In genomic region chr15:90982135-90982534, GRCh38 we compare ENCODE assay signal across 12 cellular contexts. TPM values are rescaled to one million over a fixed set of nuclear protein-coding genes. Genes with fewer than 3 reads are reported as not detected.
DNase-seq lines count a peak whose midpoint lies in the region; ATAC-seq and TF ChIP-seq lines count a peak whose summit lies in the region.
"Had no signal": no experiment of that assay in that cellular context is flagged by ENCODE, and none has a peak within 500 bp of the region (broad histone marks: within the 10 kb centered on the region; RNA-seq: fewer than 3 reads in every experiment).

No MANE protein-coding gene starts in this region.

- POLR2A ChIA-PET in naive thymus-derived CD4-positive, alpha-beta T cell (lab: Charles Lee), result no interaction called here

- H3K4me2 ChIP-seq in OCI-LY1 (ENCODE audit: low read length), result no peak overlapping the region
- H3K4me2 ChIP-seq in osteoblast (ENCODE audit: insufficient read depth, low read length), result peak overlapping the region; percentile 13

- ATAC-seq in activated T-cell treated with anti-CD3 and anti-CD28 coated beads, Interleukin-2, amount 50 U/mL, for 72 hours (replicated peaks in 1 of 2), result peak; percentile 22 to 70
- ATAC-seq in HG02759 (IDR thresholded peaks at IDR 0.05; ENCODE audit: unreplicated experiment), result peak; percentile 50
- no peak for ATAC-seq in naive thymus-derived CD4-positive, alpha-beta T cell
- ATAC-seq in aorta (ENCODE audit: low FRiP score), result no peak

- 95 to 97% methylated on average over 5 of the region's 5 CpGs for WGBS in aorta, 2 donors

- H3F3A ChIP-seq in OCI-LY1 (ENCODE audit: insufficient read depth, low read length), result no peaks in the 10 kb centered on the region

- no peak overlapping the region for H2AFZ ChIP-seq in OCI-LY1 (ENCODE audit: low read length)
- peak overlapping the region; percentile 23 for H2AFZ ChIP-seq in osteoblast (ENCODE audit: low read length)

- H3K27ac Mint-ChIP-seq in activated T-cell treated with anti-CD3 and anti-CD28 coated beads, Interleukin-2, amount 50 U/mL, for 72 hours, result peak overlapping the region; percentile 4
- H3K27ac Mint-ChIP-seq in naive thymus-derived CD4-positive, alpha-beta T cell, result peak overlapping the region in 1 of 9 donors; percentile 88

- intact Hi-C loops in naive thymus-derived CD4-positive, alpha-beta T cell (cut with micrococcal nuclease), result no loop called here
- intact Hi-C loops in aorta (cut with DNase I), result no loop called here

- H3K36me3 Mint-ChIP-seq in activated T-cell treated with anti-CD3 and anti-CD28 coated beads, Interleukin-2, amount 50 U/mL, for 72 hours (ENCODE audit: insufficient read depth in 2 of 2), result peaks cover 25 to 62% of the 10 kb centered on the region in 2 donors
- peaks cover 0 to 52% (median 8%) of the 10 kb centered on the region in 5 donors for H3K36me3 Mint-ChIP-seq in naive thymus-derived CD4-positive, alpha-beta T cell

- no peak overlapping the region for H3K4me3 Mint-ChIP-seq in activated T-cell treated with anti-CD3 and anti-CD28 coated beads, Interleukin-2, amount 50 U/mL, for 72 hours
- peak overlapping the region in 1 of 10 donors; percentile 50 for H3K4me3 Mint-ChIP-seq in naive thymus-derived CD4-positive, alpha-beta T cell

- H4K20me1 ChIP-seq in OCI-LY1 (ENCODE audit: insufficient read depth, low read length), result no peaks in the 10 kb centered on the region
- H4K20me1 ChIP-seq in osteoblast (ENCODE audit: insufficient read depth, low read length), result no peaks in the 10 kb centered on the region

- DNase-seq in activated T-cell treated with anti-CD3 and anti-CD28 coated beads, Interleukin-2, amount 50 U/mL, for 72 hours, result no peak
- DNase-seq in activated T-cell treated with anti-CD3 and anti-CD28 coated beads, Interleukin-2, amount 50 U/mL, for 1 hour, result no peak
- DNase-seq in osteoblast (ENCODE audit: insufficient read length, low spot score, missing footprints), result no peak
- no peak for DNase-seq in naive thymus-derived CD4-positive, alpha-beta T cell
- no peak for DNase-seq in aorta
- DNase-seq in SW 1271 (lab: John Stamatoyannopoulos, UW), result no peak
- DNase-seq: activated gamma-delta T cell treated with Interleukin-2 at 50 U/mL for 16 hours; BE2C; effector CD8-positive, alpha-beta T cell; NCI-H2081 treated with DMSO at 0.1 percent for 48 hours had no signal

- no peak overlapping the region for H3K9ac ChIP-seq in OCI-LY1 (ENCODE audit: low read length)

- no peak for TF ChIP-seq CTCF in OCI-LY1 (IDR thresholded peaks at IDR 0.05; ENCODE audit: low read length)
- TF ChIP-seq CTCF in osteoblast (IDR thresholded peaks at IDR 0.05; ENCODE audit: extremely low read depth, low read depth, low read length), result no peak

- CTCF ChIA-PET in naive thymus-derived CD4-positive, alpha-beta T cell (lab: Charles Lee), result no interaction called here

- peaks cover 19% of the 10 kb centered on the region for H3K4me1 Mint-ChIP-seq in activated T-cell treated with anti-CD3 and anti-CD28 coated beads, Interleukin-2, amount 50 U/mL, for 72 hours (ENCODE audit: low read depth)
- H3K4me1 Mint-ChIP-seq in naive thymus-derived CD4-positive, alpha-beta T cell, result peaks cover 0 to 39% (median 0%) of the 10 kb centered on the region in 7 donors

- peaks cover 84% of the 10 kb centered on the region for H3K36me3 ChIP-seq in OCI-LY1 (ENCODE audit: insufficient read depth, low read length)
- H3K36me3 ChIP-seq in osteoblast (ENCODE audit: insufficient read depth, low read length), result peaks cover 62% of the 10 kb centered on the region
- H3K36me3 ChIP-seq in naive thymus-derived CD4-positive, alpha-beta T cell (ENCODE audit: control insufficient read depth in 2 of 3, insufficient read depth in 3 of 3, low read length in 3 of 3), result no peaks in the 10 kb centered on the region
- peaks cover 0 to 10% of the 10 kb centered on the region in 2 donors for H3K36me3 ChIP-seq in aorta (ENCODE audit: control insufficient read depth in 1 of 2, insufficient read depth in 2 of 2, low read length in 1 of 2)

- H3K9me3 Mint-ChIP-seq in activated T-cell treated with anti-CD3 and anti-CD28 coated beads, Interleukin-2, amount 50 U/mL, for 72 hours, result no peaks in the 10 kb centered on the region
- no peaks in the 10 kb centered on the region for H3K9me3 Mint-ChIP-seq in naive thymus-derived CD4-positive, alpha-beta T cell

- H3K4me1 ChIP-seq in OCI-LY1 (ENCODE audit: insufficient read depth, low read length, severe bottlenecking) (peaks cover 18% of the 10 kb centered on the region), osteoblast (ENCODE audit: insufficient read depth, low read length) (no peaks in the 10 kb centered on the region), aorta (ENCODE audit: control insufficient read depth in 1 of 2, insufficient read depth in 2 of 2, low read length in 2 of 2) (no peaks in the 10 kb centered on the region)
- H3K4me1 ChIP-seq in naive thymus-derived CD4-positive, alpha-beta T cell (ENCODE audit: control insufficient read depth in 2 of 2, insufficient read depth in 2 of 2, low read length in 2 of 2), result no peaks in the 10 kb centered on the region
- H3K4me1 ChIP-seq: BE2C had no signal

- no peak overlapping the region for H3K4me3 ChIP-seq in OCI-LY1 (ENCODE audit: low read depth, low read length, poor library complexity, severe bottlenecking)
- H3K4me3 ChIP-seq in osteoblast (ENCODE audit: insufficient read depth, low read length), result no peak overlapping the region
- no peak overlapping the region for H3K4me3 ChIP-seq in naive thymus-derived CD4-positive, alpha-beta T cell (ENCODE audit: low read length)
- no peak overlapping the region for H3K4me3 ChIP-seq in aorta (ENCODE audit: low read length in 2 of 2)

- no peaks in the 10 kb centered on the region for H3K27me3 Mint-ChIP-seq in activated T-cell treated with anti-CD3 and anti-CD28 coated beads, Interleukin-2, amount 50 U/mL, for 72 hours (ENCODE audit: low read depth)
- no peaks in the 10 kb centered on the region for H3K27me3 Mint-ChIP-seq in naive thymus-derived CD4-positive, alpha-beta T cell

- H3K27ac ChIP-seq in OCI-LY1 (ENCODE audit: low read depth, low read length, poor library complexity, severe bottlenecking) (peak overlapping the region; percentile 41), osteoblast (ENCODE audit: low read depth, low read length) (peak overlapping the region; percentile 43), aorta (ENCODE audit: low read depth in 1 of 2, low read length in 2 of 2) (no peak overlapping the region)
- no peak overlapping the region for H3K27ac ChIP-seq in naive thymus-derived CD4-positive, alpha-beta T cell (ENCODE audit: low read depth, low read length)

- H3K79me2 ChIP-seq in OCI-LY1 (ENCODE audit: insufficient read depth, low read length), result peaks cover 29% of the 10 kb centered on the region
- peaks cover 56% of the 10 kb centered on the region for H3K79me2 ChIP-seq in osteoblast (ENCODE audit: insufficient read depth, low read length)

- H3K27me3 ChIP-seq in OCI-LY1 (ENCODE audit: insufficient read depth, low read length) (no peaks in the 10 kb centered on the region), osteoblast (ENCODE audit: insufficient read depth, low read length) (no peaks in the 10 kb centered on the region), aorta (ENCODE audit: control insufficient read depth in 1 of 2, insufficient read depth in 2 of 2, low read length in 1 of 2) (no peaks in the 10 kb centered on the region)
- H3K27me3 ChIP-seq in naive thymus-derived CD4-positive, alpha-beta T cell (ENCODE audit: control insufficient read depth in 2 of 2, insufficient read depth in 2 of 2, low read length in 2 of 2), result no peaks in the 10 kb centered on the region
- H3K27me3 ChIP-seq: BE2C had no signal

- H3K9me2 ChIP-seq in OCI-LY1 (ENCODE audit: low read depth, low read length), result no peaks in the 10 kb centered on the region

- H3K9me3 ChIP-seq in OCI-LY1 (ENCODE audit: low read length), result no peaks in the 10 kb centered on the region
- H3K9me3 ChIP-seq in osteoblast (ENCODE audit: low read depth, low read length), result no peaks in the 10 kb centered on the region
- no peaks in the 10 kb centered on the region for H3K9me3 ChIP-seq in naive thymus-derived CD4-positive, alpha-beta T cell (ENCODE audit: control insufficient read depth in 2 of 3, low read length in 3 of 3)
- no peaks in the 10 kb centered on the region for H3K9me3 ChIP-seq in aorta (ENCODE audit: control insufficient read depth, low read length)
- H3K9me3 ChIP-seq: BE2C had no signal

RNA-seq across cellular contexts. Expression of gene PRC1, which starts 12.2 kb away (rescaled TPM):
- 100 to 1,000 TPM; 111 to 115 TPM for total RNA-seq in activated T-cell treated with anti-CD3 and anti-CD28 coated beads, Interleukin-2, amount 50 U/mL, for 72 hours
- total RNA-seq in osteoblast (17.1 and 17.7 TPM in 2 replicates), aorta (1 to 10 TPM; 7.7 to 8.1 TPM)
- 10 to 100 TPM in 3 of 5 experiments, 1 to 10 TPM in 2; 2.6 to 98.9 (median 19.4) TPM for total RNA-seq in naive thymus-derived CD4-positive, alpha-beta T cell
- polyA plus RNA-seq in naive thymus-derived CD4-positive, alpha-beta T cell, result under 1 TPM; 0.47 to 0.53 TPM
- polyA plus RNA-seq in aorta, result 1 to 10 TPM; 3.5 to 6.0 TPM

RNA-seq across cellular contexts. Expression of gene RCCD1, which starts 27.5 kb away (rescaled TPM):
- 10 to 100 TPM; 26.2 to 27.6 TPM for total RNA-seq in activated T-cell treated with anti-CD3 and anti-CD28 coated beads, Interleukin-2, amount 50 U/mL, for 72 hours
- total RNA-seq in osteoblast, result 11.2 TPM in 2 replicates
- total RNA-seq in naive thymus-derived CD4-positive, alpha-beta T cell, result 10 to 100 TPM in 3 of 5 experiments, 1 to 10 TPM in 2; 5.8 to 24.6 (median 16.3) TPM
- 1 to 10 TPM; 2.5 to 3.9 TPM for polyA plus RNA-seq in naive thymus-derived CD4-positive, alpha-beta T cell
- total RNA-seq in aorta, result 10 to 100 TPM in 1 of 2 donors, 1 to 10 TPM in 1; 5.9 to 12.3 TPM
- 1 to 10 TPM; 3.9 to 8.2 TPM for polyA plus RNA-seq in aorta

RNA-seq across cellular contexts. Expression of gene VPS33B, which starts 40.3 kb away (rescaled TPM):
- 10 to 100 TPM; 24.4 to 25.5 TPM for total RNA-seq in activated T-cell treated with anti-CD3 and anti-CD28 coated beads, Interleukin-2, amount 50 U/mL, for 72 hours
- total RNA-seq in osteoblast (8.0 and 10.0 TPM in 2 replicates), aorta (10 to 100 TPM; 13.4 to 14.3 TPM)
- total RNA-seq in naive thymus-derived CD4-positive, alpha-beta T cell, result 10 to 100 TPM; 15.8 to 28.1 (median 25.7) TPM
- polyA plus RNA-seq in naive thymus-derived CD4-positive, alpha-beta T cell, result 10 to 100 TPM in 1 of 2 donors, 1 to 10 TPM in 1; 8.3 to 15.0 TPM
- polyA plus RNA-seq in aorta, result 10 to 100 TPM in 1 of 2 donors, 1 to 10 TPM in 1; 4.8 to 14.8 TPM

RNA-seq across cellular contexts. Expression of gene UNC45A, which starts 47.0 kb away (rescaled TPM):
- 10 to 100 TPM; 65.9 to 76.8 TPM for total RNA-seq in activated T-cell treated with anti-CD3 and anti-CD28 coated beads, Interleukin-2, amount 50 U/mL, for 72 hours
- total RNA-seq in osteoblast (72.5 and 74.9 TPM in 2 replicates), aorta (10 to 100 TPM; 65.5 to 90.1 TPM)
- 10 to 100 TPM; 34.2 to 72.7 (median 62.0) TPM for total RNA-seq in naive thymus-derived CD4-positive, alpha-beta T cell
- polyA plus RNA-seq in naive thymus-derived CD4-positive, alpha-beta T cell, result 10 to 100 TPM; 57.3 to 75.1 TPM
- 10 to 100 TPM; 34.6 to 96.7 TPM for polyA plus RNA-seq in aorta

RNA-seq across cellular contexts. Expression of gene HDDC3, which starts 49.8 kb away (rescaled TPM):
- 10 to 100 TPM; 37.6 to 53.7 TPM for total RNA-seq in activated T-cell treated with anti-CD3 and anti-CD28 coated beads, Interleukin-2, amount 50 U/mL, for 72 hours
- 8.8 and 11.6 TPM in 2 replicates for total RNA-seq in osteoblast
- 10 to 100 TPM; 13.3 to 34.2 (median 29.0) TPM for total RNA-seq in naive thymus-derived CD4-positive, alpha-beta T cell
- 10 to 100 TPM; 48.9 to 50.9 TPM for polyA plus RNA-seq in naive thymus-derived CD4-positive, alpha-beta T cell
- 1 to 10 TPM; 7.3 to 7.7 TPM for total RNA-seq in aorta
- 10 to 100 TPM in 1 of 2 donors, 1 to 10 TPM in 1; 6.5 to 15.3 TPM for polyA plus RNA-seq in aorta

Comparison
In these comparisons a context has a peak if more than half of its experiments do, and no peak if none do; other contexts are left out.
1. ATAC-seq: peak in activated T-cell treated with anti-CD3 and anti-CD28 coated beads, Interleukin-2, amount 50 U/mL, for 72 hours (2 of 2) and HG02759 (single experiment); none in naive thymus-derived CD4-positive, alpha-beta T cell (single experiment) and aorta (single experiment).
2. H3K27ac ChIP-seq: peak in OCI-LY1 (single experiment) and osteoblast (single experiment); none in naive thymus-derived CD4-positive, alpha-beta T cell (single experiment) and aorta (0 of 2).